ENCODE assay signal across 8 cellular contexts in the genomic region with DNA sequence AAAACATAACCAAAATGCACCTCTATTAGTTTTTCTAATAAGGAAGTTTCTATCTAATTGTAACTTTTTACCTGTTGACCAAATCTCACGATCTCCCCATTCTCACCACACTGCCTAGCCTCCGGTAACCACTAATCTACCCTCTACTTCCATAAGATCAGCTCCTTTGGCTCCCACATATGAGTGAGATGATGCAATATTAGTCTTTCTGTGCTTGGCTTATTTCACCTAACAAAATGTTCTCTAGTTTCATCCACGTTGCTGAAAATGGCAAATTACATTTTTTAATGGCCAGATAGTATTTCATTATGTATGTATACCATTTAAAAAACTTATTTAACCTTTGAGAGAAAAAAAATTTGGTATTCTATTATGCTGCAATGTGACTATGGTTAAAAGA.
"Had no signal": no experiment of that assay in that cellular context is flagged by ENCODE, and none has a peak within 500 bp of the region (broad histone marks: within the 10 kb centered on the region; RNA-seq: fewer than 3 reads in every experiment).

No MANE protein-coding gene starts in this region.

- DNase-seq: GM23248, GOT3, H7, HFFc6, KG1 had no signal

- H3K4me3 ChIP-seq: GM23248, HAP-1 had no signal

- H3K9ac ChIP-seq: GM23248 had no signal

- ATAC-seq: HCT116 had no signal

- H3K9me3 ChIP-seq: HAP-1 had no signal

- H2AFZ ChIP-seq: GM23248 had no signal

- H3K27ac ChIP-seq: GM23248, HL-60 had no signal

- H3K36me3 ChIP-seq: HAP-1 had no signal
